2 cellular contexts compared by ENCODE assay signal in genomic region chr6:5121479-5121878, GRCh38.
A peak's percentile ranks its signal among the peaks of the same experiment; 100 is the strongest.
TF ChIP-seq lines count a peak whose summit lies in the region.

No MANE protein-coding gene starts in this region.

TF ChIP-seq in WTC11, 78 proteins besides CTCF, POLR2A, EP300 and RAD21 (continued from another document):
- no peak for TF ChIP-seq ZNF423 (CRISPR knock-in tag; IDR thresholded peaks at IDR 0.05)
- TF ChIP-seq, protein P1, sequence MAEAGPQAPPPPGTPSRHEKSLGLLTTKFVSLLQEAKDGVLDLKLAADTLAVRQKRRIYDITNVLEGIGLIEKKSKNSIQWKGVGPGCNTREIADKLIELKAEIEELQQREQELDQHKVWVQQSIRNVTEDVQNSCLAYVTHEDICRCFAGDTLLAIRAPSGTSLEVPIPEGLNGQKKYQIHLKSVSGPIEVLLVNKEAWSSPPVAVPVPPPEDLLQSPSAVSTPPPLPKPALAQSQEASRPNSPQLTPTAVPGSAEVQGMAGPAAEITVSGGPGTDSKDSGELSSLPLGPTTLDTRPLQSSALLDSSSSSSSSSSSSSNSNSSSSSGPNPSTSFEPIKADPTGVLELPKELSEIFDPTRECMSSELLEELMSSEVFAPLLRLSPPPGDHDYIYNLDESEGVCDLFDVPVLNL (CRISPR knock-in tag; IDR thresholded peaks at IDR 0.05; ENCODE audit: borderline replicate concordance, low read depth): no peak

TF ChIP-seq in HepG2, 621 proteins besides CTCF, POLR2A, EP300 and RAD21 (continues in another document):
- 0 out of 2 replicates have a peak, but pooled peaks have one; percentile 46 for TF ChIP-seq ZNF558 (CRISPR knock-in tag; IDR thresholded peaks at IDR 0.05; ENCODE audit: borderline replicate concordance)
- no peak for TF ChIP-seq TP53 (CRISPR knock-in tag; conservative IDR thresholded peaks at IDR 0.05)
- TF ChIP-seq ATF7 (IDR thresholded peaks at IDR 0.05): no peak
- peak; percentile 69; the same call in 1 of the 2 replicates for TF ChIP-seq ATF7 (CRISPR knock-in tag; IDR thresholded peaks at IDR 0.05)
- peak; percentile 44; the same call in 1 of the 2 replicates for TF ChIP-seq THRA (CRISPR knock-in tag; IDR thresholded peaks at IDR 0.05; ENCODE audit: borderline replicate concordance)
- TF ChIP-seq HNF4G (IDR thresholded peaks at IDR 0.05; ENCODE audit: borderline replicate concordance, low read depth, low read length): peak; percentile 36
- peak; percentile 64; the same call in 1 of the 2 replicates for TF ChIP-seq HNF4G (CRISPR knock-in tag; IDR thresholded peaks at IDR 0.05; ENCODE audit: borderline replicate concordance, low read depth)
- TF ChIP-seq PHF21A (CRISPR knock-in tag; IDR thresholded peaks at IDR 0.05): peak; percentile 87
- TF ChIP-seq FOXM1 (CRISPR knock-in tag; IDR thresholded peaks at IDR 0.05): no peak
- TF ChIP-seq ZFX (CRISPR knock-in tag; IDR thresholded peaks at IDR 0.05; ENCODE audit: low read depth): peak; percentile 52; the same call in 1 of the 2 replicates
- TF ChIP-seq DNMT3B (CRISPR knock-in tag; conservative IDR thresholded peaks at IDR 0.05): no peak
- no peak for TF ChIP-seq GFI1 (CRISPR knock-in tag; IDR thresholded peaks at IDR 0.05; ENCODE audit: borderline replicate concordance)
- peak; percentile 57; the same call in 1 of the 2 replicates for TF ChIP-seq BCL6 (CRISPR knock-in tag; IDR thresholded peaks at IDR 0.05)
- TF ChIP-seq, protein P2, sequence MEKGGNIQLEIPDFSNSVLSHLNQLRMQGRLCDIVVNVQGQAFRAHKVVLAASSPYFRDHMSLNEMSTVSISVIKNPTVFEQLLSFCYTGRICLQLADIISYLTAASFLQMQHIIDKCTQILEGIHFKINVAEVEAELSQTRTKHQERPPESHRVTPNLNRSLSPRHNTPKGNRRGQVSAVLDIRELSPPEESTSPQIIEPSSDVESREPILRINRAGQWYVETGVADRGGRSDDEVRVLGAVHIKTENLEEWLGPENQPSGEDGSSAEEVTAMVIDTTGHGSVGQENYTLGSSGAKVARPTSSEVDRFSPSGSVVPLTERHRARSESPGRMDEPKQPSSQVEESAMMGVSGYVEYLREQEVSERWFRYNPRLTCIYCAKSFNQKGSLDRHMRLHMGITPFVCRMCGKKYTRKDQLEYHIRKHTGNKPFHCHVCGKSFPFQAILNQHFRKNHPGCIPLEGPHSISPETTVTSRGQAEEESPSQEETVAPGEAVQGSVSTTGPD (CRISPR knock-in tag; IDR thresholded peaks at IDR 0.05): 0 out of 2 replicates have a peak, but pooled peaks have one; percentile 51
- peak; percentile 23; the same call in 1 of the 2 replicates for TF ChIP-seq ZFY (CRISPR knock-in tag; IDR thresholded peaks at IDR 0.05)
- no peak for TF ChIP-seq HOXA5 (CRISPR knock-in tag; IDR thresholded peaks at IDR 0.05)
- TF ChIP-seq HDAC6 (IDR thresholded peaks at IDR 0.05; ENCODE audit: low read depth, low read length): no peak
- no peak for TF ChIP-seq SMAD3 (CRISPR knock-in tag; IDR thresholded peaks at IDR 0.05)
- TF ChIP-seq MTA1 (CRISPR knock-in tag; IDR thresholded peaks at IDR 0.05; ENCODE audit: borderline replicate concordance): peak; percentile 68; the same call in 1 of the 2 replicates
- TF ChIP-seq ZNF841 (CRISPR knock-in tag; IDR thresholded peaks at IDR 0.05; ENCODE audit: borderline replicate concordance): no peak
- TF ChIP-seq ZBTB38 (CRISPR knock-in tag; IDR thresholded peaks at IDR 0.05): peak; percentile 67
- TF ChIP-seq SMARCE1 (IDR thresholded peaks at IDR 0.05; ENCODE audit: borderline replicate concordance): no peak
- 0 out of 2 replicates have a peak, but pooled peaks have one; percentile 71 for TF ChIP-seq ZNF224 (CRISPR knock-in tag; IDR thresholded peaks at IDR 0.05)
- TF ChIP-seq FOXP4 (CRISPR knock-in tag; IDR thresholded peaks at IDR 0.05): peak; percentile 28; the same call in 1 of the 2 replicates
- TF ChIP-seq NR2F6 (IDR thresholded peaks at IDR 0.05): no peak; the same call in 1 of the 2 replicates
- peak; percentile 77; the same call in 1 of the 2 replicates for TF ChIP-seq NR2F6 (CRISPR knock-in tag; IDR thresholded peaks at IDR 0.05)
- TF ChIP-seq CEBPB (IDR thresholded peaks at IDR 0.05; ENCODE audit: borderline replicate concordance, low read depth, low read length): peak; percentile 92
- TF ChIP-seq CBX2 (IDR thresholded peaks at IDR 0.05; ENCODE audit: low read depth, low read length): no peak
- TF ChIP-seq CBX2 (CRISPR knock-in tag; IDR thresholded peaks at IDR 0.05; ENCODE audit: low read depth): no peak
- no peak for TF ChIP-seq MTA3 (CRISPR knock-in tag; IDR thresholded peaks at IDR 0.05)
- TF ChIP-seq ZNF350 (CRISPR knock-in tag; IDR thresholded peaks at IDR 0.05; ENCODE audit: borderline replicate concordance, low read depth): peak; percentile 69; the same call in 1 of the 2 replicates
- 0 out of 2 replicates have a peak, but pooled peaks have one; percentile 18 for TF ChIP-seq HNRNPL (IDR thresholded peaks at IDR 0.05; ENCODE audit: low read depth, low read length)
- peak; percentile 30; the same call in 1 of the 2 replicates for TF ChIP-seq CEBPG (CRISPR knock-in tag; IDR thresholded peaks at IDR 0.05)
- 0 out of 2 replicates have a peak, but pooled peaks have one; percentile 31 for TF ChIP-seq PHF20 (CRISPR knock-in tag; IDR thresholded peaks at IDR 0.05)
- TF ChIP-seq ZBTB20 (CRISPR knock-in tag; IDR thresholded peaks at IDR 0.05; ENCODE audit: borderline replicate concordance, low read depth): 0 out of 2 replicates have a peak, but pooled peaks have one; percentile 43
- peak; percentile 50; the same call in 1 of the 2 replicates for TF ChIP-seq POGZ (CRISPR knock-in tag; IDR thresholded peaks at IDR 0.05)
- TF ChIP-seq GATA4 (IDR thresholded peaks at IDR 0.05; ENCODE audit: borderline replicate concordance, low read depth): 0 out of 2 replicates have a peak, but pooled peaks have one; percentile 8
- no peak for TF ChIP-seq TCF7 (IDR thresholded peaks at IDR 0.05; ENCODE audit: low read depth)
- TF ChIP-seq RCOR2 (CRISPR knock-in tag; IDR thresholded peaks at IDR 0.05): peak; percentile 62; the same call in 1 of the 2 replicates
- no peak for TF ChIP-seq MIER3 (CRISPR knock-in tag; IDR thresholded peaks at IDR 0.05; ENCODE audit: borderline replicate concordance)
- TF ChIP-seq DZIP1 (CRISPR knock-in tag; IDR thresholded peaks at IDR 0.05): 0 out of 2 replicates have a peak, but pooled peaks have one; percentile 37
- no peak for TF ChIP-seq ZNF780A (CRISPR knock-in tag; IDR thresholded peaks at IDR 0.05)
- TF ChIP-seq RXRB (CRISPR knock-in tag; IDR thresholded peaks at IDR 0.05; ENCODE audit: borderline replicate concordance): peak; percentile 17; the same call in 1 of the 2 replicates
- TF ChIP-seq, protein P3, sequence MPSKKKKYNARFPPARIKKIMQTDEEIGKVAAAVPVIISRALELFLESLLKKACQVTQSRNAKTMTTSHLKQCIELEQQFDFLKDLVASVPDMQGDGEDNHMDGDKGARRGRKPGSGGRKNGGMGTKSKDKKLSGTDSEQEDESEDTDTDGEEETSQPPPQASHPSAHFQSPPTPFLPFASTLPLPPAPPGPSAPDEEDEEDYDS (CRISPR knock-in tag; IDR thresholded peaks at IDR 0.05): no peak
- TF ChIP-seq ZZZ3 (CRISPR knock-in tag; IDR thresholded peaks at IDR 0.05; ENCODE audit: borderline replicate concordance): 0 out of 2 replicates have a peak, but pooled peaks have one; percentile 27
- TF ChIP-seq ZNF816 (CRISPR knock-in tag; IDR thresholded peaks at IDR 0.05; ENCODE audit: borderline replicate concordance): no peak
- TF ChIP-seq ZMYM4 (CRISPR knock-in tag; IDR thresholded peaks at IDR 0.05): peak; percentile 71; the same call in 1 of the 2 replicates
- TF ChIP-seq RXRA (CRISPR knock-in tag; IDR thresholded peaks at IDR 0.05): peak; percentile 71; the same call in 1 of the 2 replicates
- no peak for TF ChIP-seq SOX13 (IDR thresholded peaks at IDR 0.05)
- peak in 1 of 2 experiments; percentile 32; a peak in 1 of 4 replicates for TF ChIP-seq SOX13 (CRISPR knock-in tag; conservative IDR thresholded peaks at IDR 0.05 in 1 of 2, IDR thresholded peaks at IDR 0.05 in 1 of 2)
- TF ChIP-seq ZFP41 (CRISPR knock-in tag; IDR thresholded peaks at IDR 0.05; ENCODE audit: borderline replicate concordance): no peak
- no peak for TF ChIP-seq PAWR (CRISPR knock-in tag; IDR thresholded peaks at IDR 0.05; ENCODE audit: borderline replicate concordance)
- no peak for TF ChIP-seq ARNTL (CRISPR knock-in tag; IDR thresholded peaks at IDR 0.05)
- peak; percentile 94 for TF ChIP-seq ESRRA (CRISPR knock-in tag; IDR thresholded peaks at IDR 0.05; ENCODE audit: low read depth)
- TF ChIP-seq, protein P4, sequence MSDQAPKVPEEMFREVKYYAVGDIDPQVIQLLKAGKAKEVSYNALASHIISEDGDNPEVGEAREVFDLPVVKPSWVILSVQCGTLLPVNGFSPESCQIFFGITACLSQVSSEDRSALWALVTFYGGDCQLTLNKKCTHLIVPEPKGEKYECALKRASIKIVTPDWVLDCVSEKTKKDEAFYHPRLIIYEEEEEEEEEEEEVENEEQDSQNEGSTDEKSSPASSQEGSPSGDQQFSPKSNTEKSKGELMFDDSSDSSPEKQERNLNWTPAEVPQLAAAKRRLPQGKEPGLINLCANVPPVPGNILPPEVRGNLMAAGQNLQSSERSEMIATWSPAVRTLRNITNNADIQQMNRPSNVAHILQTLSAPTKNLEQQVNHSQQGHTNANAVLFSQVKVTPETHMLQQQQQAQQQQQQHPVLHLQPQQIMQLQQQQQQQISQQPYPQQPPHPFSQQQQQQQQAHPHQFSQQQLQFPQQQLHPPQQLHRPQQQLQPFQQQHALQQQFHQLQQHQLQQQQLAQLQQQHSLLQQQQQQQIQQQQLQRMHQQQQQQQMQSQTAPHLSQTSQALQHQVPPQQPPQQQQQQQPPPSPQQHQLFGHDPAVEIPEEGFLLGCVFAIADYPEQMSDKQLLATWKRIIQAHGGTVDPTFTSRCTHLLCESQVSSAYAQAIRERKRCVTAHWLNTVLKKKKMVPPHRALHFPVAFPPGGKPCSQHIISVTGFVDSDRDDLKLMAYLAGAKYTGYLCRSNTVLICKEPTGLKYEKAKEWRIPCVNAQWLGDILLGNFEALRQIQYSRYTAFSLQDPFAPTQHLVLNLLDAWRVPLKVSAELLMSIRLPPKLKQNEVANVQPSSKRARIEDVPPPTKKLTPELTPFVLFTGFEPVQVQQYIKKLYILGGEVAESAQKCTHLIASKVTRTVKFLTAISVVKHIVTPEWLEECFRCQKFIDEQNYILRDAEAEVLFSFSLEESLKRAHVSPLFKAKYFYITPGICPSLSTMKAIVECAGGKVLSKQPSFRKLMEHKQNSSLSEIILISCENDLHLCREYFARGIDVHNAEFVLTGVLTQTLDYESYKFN (CRISPR knock-in tag; conservative IDR thresholded peaks at IDR 0.05): peak; percentile 76
- TF ChIP-seq KDM4B (CRISPR knock-in tag; IDR thresholded peaks at IDR 0.05): no peak
- no peak for TF ChIP-seq ZMAT3 (CRISPR knock-in tag; conservative IDR thresholded peaks at IDR 0.05)
- peak; percentile 25; the same call in 1 of the 2 replicates for TF ChIP-seq ZGPAT (CRISPR knock-in tag; IDR thresholded peaks at IDR 0.05)
- peak; percentile 85; the same call in 1 of the 2 replicates for TF ChIP-seq ZNF264 (CRISPR knock-in tag; IDR thresholded peaks at IDR 0.05)
